Comparison of ENCODE assay signal across 17 cellular contexts in genomic region chr20:42604998-42605970, GRCh38.
A peak's percentile ranks its signal among the peaks of the same experiment; 100 is the strongest.
DNase-seq lines count a peak whose midpoint lies in the region; ATAC-seq, FAIRE-seq and TF ChIP-seq lines count a peak whose summit lies in the region.
"Had no signal": no experiment of that assay in that cellular context is flagged by ENCODE, and none has a peak within 500 bp of the region (broad histone marks: within the 10 kb centered on the region; RNA-seq: fewer than 3 reads in every experiment).

No MANE protein-coding gene starts in this region.

- no peaks in the 10 kb centered on the region for H3K27me3 ChIP-seq in RWPE2 (ENCODE audit: insufficient read depth, poor library complexity, severe bottlenecking)
- H3K27me3 ChIP-seq in keratinocyte (ENCODE audit: control insufficient read depth, extremely low read depth, insufficient read depth, low read length): no peaks in the 10 kb centered on the region
- no peaks in the 10 kb centered on the region for H3K27me3 ChIP-seq in osteoblast (ENCODE audit: insufficient read depth, low read length)
- no peaks in the 10 kb centered on the region for H3K27me3 ChIP-seq in gastrocnemius medialis
- no peaks in the 10 kb centered on the region for H3K27me3 ChIP-seq in brain microvascular endothelial cell (replicated peaks)

- intact Hi-C loops in gastrocnemius medialis (cut with DNase I; ENCODE audit: low total_unique reads): no loop called here

- TF ChIP-seq POLR2A in gastrocnemius medialis (IDR thresholded peaks at IDR 0.05): no peak

- no peak overlapping the region for H3K9ac ChIP-seq in keratinocyte (ENCODE audit: control insufficient read depth, extremely low read depth, insufficient read depth, low read length)

- H4K20me1 ChIP-seq in keratinocyte (ENCODE audit: control insufficient read depth, extremely low read depth, insufficient read depth, low read length) (no peaks in the 10 kb centered on the region), osteoblast (ENCODE audit: insufficient read depth, low read length) (no peaks in the 10 kb centered on the region)

- H3K4me3 ChIP-seq in RWPE2 (ENCODE audit: severe bottlenecking): no peak overlapping the region
- no peak overlapping the region for H3K4me3 ChIP-seq in keratinocyte (ENCODE audit: control insufficient read depth in 2 of 3, extremely low read depth in 1 of 3, insufficient read depth in 2 of 3, low read depth in 1 of 3, low read length in 3 of 3)
- H3K4me3 ChIP-seq in osteoblast (ENCODE audit: insufficient read depth, low read length): no peak overlapping the region
- no peak overlapping the region for H3K4me3 ChIP-seq in gastrocnemius medialis
- no peak overlapping the region for H3K4me3 ChIP-seq in brain microvascular endothelial cell (ENCODE audit: low read depth, low read length)

- H3K79me2 ChIP-seq in keratinocyte (ENCODE audit: control insufficient read depth, insufficient read depth, low read length): no peaks in the 10 kb centered on the region
- H3K79me2 ChIP-seq in osteoblast (ENCODE audit: insufficient read depth, low read length): no peaks in the 10 kb centered on the region

- H3K4me1 ChIP-seq in RWPE2 (ENCODE audit: insufficient read depth, poor library complexity, severe bottlenecking): no peaks in the 10 kb centered on the region
- peaks cover 3% of the 10 kb centered on the region for H3K4me1 ChIP-seq in keratinocyte (ENCODE audit: control insufficient read depth, extremely low read depth, insufficient read depth, low read length)
- no peaks in the 10 kb centered on the region for H3K4me1 ChIP-seq in osteoblast (ENCODE audit: insufficient read depth, low read length)
- H3K4me1 ChIP-seq in gastrocnemius medialis: no peaks in the 10 kb centered on the region

- H2AFZ ChIP-seq in keratinocyte (ENCODE audit: control insufficient read depth, low read length) (no peak overlapping the region), osteoblast (ENCODE audit: low read length) (no peak overlapping the region)

- DNase-seq in ACHN (peak; percentile 92), RWPE2 (ENCODE audit: low spot score) (no peak), keratinocyte (ENCODE audit: low read depth, low spot score) (no peak), osteoblast (ENCODE audit: insufficient read length, low spot score, missing footprints) (peak; percentile 31), gastrocnemius medialis (no peak), brain microvascular endothelial cell (no peak), AG08395 (ENCODE audit: low spot score) (no peak)
- DNase-seq: 8988T; KBM-7; NCI-H1048; NCI-H146; NCI-H226; NCI-H526 treated with DMSO at 0.1 percent for 48 hours; NK-92 treated with Interleukin-12 subunit alpha and Interleukin-12 subunit beta, amount 100 ng/mL, for 24 hours had no signal

- H3K36me3 ChIP-seq in RWPE2 (ENCODE audit: low read depth) (no peaks in the 10 kb centered on the region), keratinocyte (ENCODE audit: control insufficient read depth in 2 of 2, extremely low read depth in 1 of 2, insufficient read depth in 2 of 2, low read length in 2 of 2) (no peaks in the 10 kb centered on the region), osteoblast (ENCODE audit: insufficient read depth, low read length) (no peaks in the 10 kb centered on the region), gastrocnemius medialis (no peaks in the 10 kb centered on the region), brain microvascular endothelial cell (replicated peaks) (no peaks in the 10 kb centered on the region)

- dilution Hi-C loops in keratinocyte (cut with MboI; ENCODE audit: extremely low pct_ligation_motif_present, low sequenced_read_pairs): no loop called here

- peak; percentile 49 for FAIRE-seq in keratinocyte (lab: Jason Lieb, UNC)

- TF ChIP-seq CTCF in RWPE2 (IDR thresholded peaks at IDR 0.05; ENCODE audit: poor library complexity, severe bottlenecking) (no peak), keratinocyte (optimal IDR thresholded peaks at IDR 0.05 in 1 of 3, IDR thresholded peaks at IDR 0.05 in 1 of 3, conservative IDR thresholded peaks at IDR 0.05 in 1 of 3; ENCODE audit: extremely low read depth in 1 of 3, insufficient read depth in 2 of 3, low read length in 3 of 3) (no peak), osteoblast (IDR thresholded peaks at IDR 0.05; ENCODE audit: extremely low read depth, low read depth, low read length) (no peak), gastrocnemius medialis (IDR thresholded peaks at IDR 0.05 in 4 of 5, conservative IDR thresholded peaks at IDR 0.05 in 1 of 5) (no peak), brain microvascular endothelial cell (IDR thresholded peaks at IDR 0.05; ENCODE audit: low read depth, low read length, missing control alignments) (no peak)

- H3K9me1 ChIP-seq in keratinocyte (ENCODE audit: control insufficient read depth, extremely low read depth, insufficient read depth, low read length): no peaks in the 10 kb centered on the region

- H3K27ac ChIP-seq in RWPE2 (ENCODE audit: poor library complexity, severe bottlenecking) (no peak overlapping the region), keratinocyte (ENCODE audit: control insufficient read depth, insufficient read depth, low read length) (no peak overlapping the region), osteoblast (ENCODE audit: low read depth, low read length) (no peak overlapping the region), gastrocnemius medialis (no peak overlapping the region), brain microvascular endothelial cell (no peak overlapping the region)
- H3K27ac ChIP-seq: C4-2B had no signal

- H3K9me3 ChIP-seq in RWPE2 (ENCODE audit: severe bottlenecking): no peaks in the 10 kb centered on the region
- H3K9me3 ChIP-seq in keratinocyte (ENCODE audit: control insufficient read depth, low read depth, low read length): no peaks in the 10 kb centered on the region
- no peaks in the 10 kb centered on the region for H3K9me3 ChIP-seq in osteoblast (ENCODE audit: low read depth, low read length)
- no peaks in the 10 kb centered on the region for H3K9me3 ChIP-seq in gastrocnemius medialis

- in situ Hi-C loops in ACHN (cut with HindIII; ENCODE audit: low pct_ligation_motif_present, low pct_unique_long_range_greater_than_20kb, low sequenced_read_pairs): no loop called here
- in situ Hi-C loops in gastrocnemius medialis (cut with MboI; ENCODE audit: low sequenced_read_pairs in 4 of 4): no loop called here
- in situ Hi-C loops in brain microvascular endothelial cell (cut with HindIII; ENCODE audit: low pct_ligation_motif_present, low sequenced_read_pairs): no loop called here

- H3K4me2 ChIP-seq in keratinocyte (ENCODE audit: control insufficient read depth, extremely low read depth, insufficient read depth, low read depth, low read length) (no peak overlapping the region), osteoblast (ENCODE audit: insufficient read depth, low read length) (no peak overlapping the region)

- peak; percentile 36; the same call in 2 of the 3 replicates for ATAC-seq in RWPE2 (ENCODE audit: low read depth)
- ATAC-seq in HG02610 (IDR thresholded peaks at IDR 0.05; ENCODE audit: unreplicated experiment): no peak
- no peak for ATAC-seq in gastrocnemius medialis
- ATAC-seq: HCT116 had no signal

Comparison
In these comparisons a context has a peak if more than half of its experiments do, and no peak if none do; other contexts are left out.
1. DNase-seq: peak in ACHN (single experiment) and osteoblast (single experiment); none in RWPE2 (single experiment), keratinocyte (single experiment), gastrocnemius medialis (0 of 2), brain microvascular endothelial cell (single experiment) and AG08395 (single experiment).